ENCODE assay signal across 8 cellular contexts in the genomic region with DNA sequence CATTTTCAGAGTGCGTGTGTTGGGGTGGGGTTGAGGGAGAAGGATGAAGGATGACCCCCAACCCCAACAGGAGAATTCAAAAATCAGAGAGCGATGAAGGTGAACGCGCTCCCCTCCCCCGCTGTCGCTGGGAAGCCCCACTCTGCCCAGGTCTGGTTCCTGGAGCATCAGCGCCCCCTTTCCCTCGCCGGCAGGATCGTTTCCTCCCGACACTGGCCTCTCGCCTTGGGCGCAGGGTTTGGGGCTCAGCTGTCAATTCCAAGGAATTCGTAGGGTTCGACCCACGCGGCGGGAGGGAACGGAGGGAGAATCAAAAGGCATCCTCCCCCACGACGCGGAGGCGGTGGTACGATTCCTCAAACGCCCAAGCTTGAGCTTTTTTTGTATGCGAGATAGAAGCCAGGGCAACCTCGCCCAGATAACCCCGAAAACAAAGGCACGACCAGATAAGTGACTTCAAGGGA. TPM values are rescaled to one million over a fixed set of nuclear protein-coding genes. Genes with fewer than 3 reads are reported as not detected.
DNase-seq lines count a peak whose midpoint lies in the region; TF ChIP-seq lines count a peak whose summit lies in the region.

No MANE protein-coding gene starts in this region.

- no peaks in the 10 kb centered on the region for H3K9me3 Mint-ChIP-seq in activated T-helper 2 cell treated with anti-CD3 and anti-CD28 coated beads, Interferon-gamma antibody, Interleukin-2, Interleukin-4, amounts not matched to agents 10 μg/mL and 5 μg/mL and 100 μg/mL, durations not matched to agents 14 hours and 24 hours and 36 hours

- no peaks in the 10 kb centered on the region for H3K9me3 ChIP-seq in HEK293 (ENCODE audit: control insufficient read depth, insufficient read depth, low read depth, low read length)

- peaks cover 82% of the 10 kb centered on the region for H3K27me3 Mint-ChIP-seq in activated T-helper 2 cell treated with anti-CD3 and anti-CD28 coated beads, Interferon-gamma antibody, Interleukin-2, Interleukin-4, amounts not matched to agents 10 μg/mL and 5 μg/mL and 100 μg/mL, durations not matched to agents 14 hours and 24 hours and 36 hours (ENCODE audit: low read depth)

- H3K36me3 Mint-ChIP-seq in activated T-helper 2 cell treated with anti-CD3 and anti-CD28 coated beads, Interferon-gamma antibody, Interleukin-2, Interleukin-4, amounts not matched to agents 10 μg/mL and 5 μg/mL and 100 μg/mL, durations not matched to agents 14 hours and 24 hours and 36 hours (ENCODE audit: low read depth), result no peaks in the 10 kb centered on the region

- H3K27ac Mint-ChIP-seq in activated T-helper 2 cell treated with anti-CD3 and anti-CD28 coated beads, Interferon-gamma antibody, Interleukin-2, Interleukin-4, amounts not matched to agents 10 μg/mL and 5 μg/mL and 100 μg/mL, durations not matched to agents 14 hours and 24 hours and 36 hours, result no peak overlapping the region

- no peaks in the 10 kb centered on the region for H3K36me3 ChIP-seq in HEK293 (ENCODE audit: control insufficient read depth in 2 of 2, insufficient read depth in 1 of 2, low read length in 2 of 2)

- POLR2A ChIA-PET in HEK293 (lab: Yijun Ruan, JAX), result no interaction called here

- peak; percentile 86 for TF ChIP-seq CTCF in HEK293 (tag by site-specific recombination; IDR thresholded peaks at IDR 0.05)

- peak overlapping the region; percentile 62; the same call in 1 of the 2 replicates for H3K27ac ChIP-seq in HEK293 (ENCODE audit: extremely low read depth, low read depth, low read length)

- peaks cover 20% of the 10 kb centered on the region for H3K4me1 Mint-ChIP-seq in activated T-helper 2 cell treated with anti-CD3 and anti-CD28 coated beads, Interferon-gamma antibody, Interleukin-2, Interleukin-4, amounts not matched to agents 10 μg/mL and 5 μg/mL and 100 μg/mL, durations not matched to agents 14 hours and 24 hours and 36 hours (ENCODE audit: low read depth)

- intact Hi-C loops in activated T-helper 2 cell treated with anti-CD3 and anti-CD28 coated beads, Interferon-gamma antibody, Interleukin-2, Interleukin-4, amounts not matched to agents 10 μg/mL and 5 μg/mL and 100 μg/mL, durations not matched to agents 14 hours and 24 hours and 36 hours (cut with micrococcal nuclease), result no loop called here

- peak overlapping the region; percentile 52 for H3K4me3 ChIP-seq in HEK293 (ENCODE audit: low read depth, low read length)

- H3K4me3 Mint-ChIP-seq in activated T-helper 2 cell treated with anti-CD3 and anti-CD28 coated beads, Interferon-gamma antibody, Interleukin-2, Interleukin-4, amounts not matched to agents 10 μg/mL and 5 μg/mL and 100 μg/mL, durations not matched to agents 14 hours and 24 hours and 36 hours (ENCODE audit: low read depth), result no peak overlapping the region

- no peaks in the 10 kb centered on the region for H3K4me1 ChIP-seq in HEK293 (ENCODE audit: control insufficient read depth, insufficient read depth, low read length)

- DNase-seq in Daoy (ENCODE audit: low read depth) (peak; percentile 74), SHP77 (lab: John Stamatoyannopoulos, UW) (peak; percentile 76), cerebellum (ENCODE audit: low spot score) (peak; percentile 33), left kidney (ENCODE audit: low read depth, low spot score) (peak; percentile 92), epidermal melanocyte (ENCODE audit: insufficient read length, low spot score) (no peak)
- peak; percentile 46 to 50 for DNase-seq in stimulated activated CD4-positive, alpha-beta T cell treated with anti-CD3 and anti-CD28 coated beads, Interleukin-4, amount 100 ng/mL, for 48 hours (ENCODE audit: low read depth in 2 of 2)
- no peak for DNase-seq in activated T-helper 2 cell treated with anti-CD3 and anti-CD28 coated beads, Interferon-gamma antibody, Interleukin-2, Interleukin-4, amounts not matched to agents 10 μg/mL and 5 μg/mL and 100 μg/mL, durations not matched to agents 14 hours and 24 hours and 36 hours (ENCODE audit: low spot score)

- CTCF ChIA-PET in HEK293 (lab: Yijun Ruan, JAX), result interaction anchor here (0.6 to 4.6 kb wide), 6 partner anchors 298 to 1212 kb away, joined by 3 to 29 read pairs (median 4); no protein-coding TSS in a partner anchor

TF ChIP-seq in HEK293, 187 proteins besides CTCF, POLR2A, EP300 and RAD21 (continues in another document):
- TF ChIP-seq ZNF335 (tag by site-specific recombination; conservative IDR thresholded peaks at IDR 0.05), result no peak
- TF ChIP-seq KLF9 (tag by site-specific recombination; IDR thresholded peaks at IDR 0.05; ENCODE audit: low read depth), result no peak
- no peak for TF ChIP-seq OSR2 (tag by site-specific recombination; IDR thresholded peaks at IDR 0.05)
- peak; percentile 45; the same call in 1 of the 2 replicates for TF ChIP-seq ZNF654 (tag by site-specific recombination; IDR thresholded peaks at IDR 0.05; ENCODE audit: low read depth)
- TF ChIP-seq ZNF311 (tag by site-specific recombination; IDR thresholded peaks at IDR 0.05; ENCODE audit: borderline replicate concordance), result no peak
- TF ChIP-seq, protein P1, sequence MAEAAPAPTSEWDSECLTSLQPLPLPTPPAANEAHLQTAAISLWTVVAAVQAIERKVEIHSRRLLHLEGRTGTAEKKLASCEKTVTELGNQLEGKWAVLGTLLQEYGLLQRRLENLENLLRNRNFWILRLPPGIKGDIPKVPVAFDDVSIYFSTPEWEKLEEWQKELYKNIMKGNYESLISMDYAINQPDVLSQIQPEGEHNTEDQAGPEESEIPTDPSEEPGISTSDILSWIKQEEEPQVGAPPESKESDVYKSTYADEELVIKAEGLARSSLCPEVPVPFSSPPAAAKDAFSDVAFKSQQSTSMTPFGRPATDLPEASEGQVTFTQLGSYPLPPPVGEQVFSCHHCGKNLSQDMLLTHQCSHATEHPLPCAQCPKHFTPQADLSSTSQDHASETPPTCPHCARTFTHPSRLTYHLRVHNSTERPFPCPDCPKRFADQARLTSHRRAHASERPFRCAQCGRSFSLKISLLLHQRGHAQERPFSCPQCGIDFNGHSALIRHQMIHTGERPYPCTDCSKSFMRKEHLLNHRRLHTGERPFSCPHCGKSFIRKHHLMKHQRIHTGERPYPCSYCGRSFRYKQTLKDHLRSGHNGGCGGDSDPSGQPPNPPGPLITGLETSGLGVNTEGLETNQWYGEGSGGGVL (tag by site-specific recombination; IDR thresholded peaks at IDR 0.05), result no peak
- TF ChIP-seq ZFP37 (tag by site-specific recombination; IDR thresholded peaks at IDR 0.05), result no peak
- TF ChIP-seq ZNF843 (tag by site-specific recombination; IDR thresholded peaks at IDR 0.05), result peak; percentile 24; the same call in 1 of the 2 replicates
- TF ChIP-seq ZNF23 (tag by site-specific recombination; IDR thresholded peaks at IDR 0.05; ENCODE audit: borderline replicate concordance), result no peak
- peak; percentile 24; the same call in 1 of the 2 replicates for TF ChIP-seq ZBTB17 (tag by site-specific recombination; IDR thresholded peaks at IDR 0.05)
- TF ChIP-seq, protein P2, sequence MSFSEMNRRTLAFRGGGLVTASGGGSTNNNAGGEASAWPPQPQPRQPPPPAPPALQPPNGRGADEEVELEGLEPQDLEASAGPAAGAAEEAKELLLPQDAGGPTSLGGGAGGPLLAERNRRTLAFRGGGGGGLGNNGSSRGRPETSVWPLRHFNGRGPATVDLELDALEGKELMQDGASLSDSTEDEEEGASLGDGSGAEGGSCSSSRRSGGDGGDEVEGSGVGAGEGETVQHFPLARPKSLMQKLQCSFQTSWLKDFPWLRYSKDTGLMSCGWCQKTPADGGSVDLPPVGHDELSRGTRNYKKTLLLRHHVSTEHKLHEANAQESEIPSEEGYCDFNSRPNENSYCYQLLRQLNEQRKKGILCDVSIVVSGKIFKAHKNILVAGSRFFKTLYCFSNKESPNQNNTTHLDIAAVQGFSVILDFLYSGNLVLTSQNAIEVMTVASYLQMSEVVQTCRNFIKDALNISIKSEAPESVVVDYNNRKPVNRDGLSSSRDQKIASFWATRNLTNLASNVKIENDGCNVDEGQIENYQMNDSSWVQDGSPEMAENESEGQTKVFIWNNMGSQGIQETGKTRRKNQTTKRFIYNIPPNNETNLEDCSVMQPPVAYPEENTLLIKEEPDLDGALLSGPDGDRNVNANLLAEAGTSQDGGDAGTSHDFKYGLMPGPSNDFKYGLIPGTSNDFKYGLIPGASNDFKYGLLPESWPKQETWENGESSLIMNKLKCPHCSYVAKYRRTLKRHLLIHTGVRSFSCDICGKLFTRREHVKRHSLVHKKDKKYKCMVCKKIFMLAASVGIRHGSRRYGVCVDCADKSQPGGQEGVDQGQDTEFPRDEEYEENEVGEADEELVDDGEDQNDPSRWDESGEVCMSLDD (tag by site-specific recombination; IDR thresholded peaks at IDR 0.05), result no peak
- TF ChIP-seq, protein P3, sequence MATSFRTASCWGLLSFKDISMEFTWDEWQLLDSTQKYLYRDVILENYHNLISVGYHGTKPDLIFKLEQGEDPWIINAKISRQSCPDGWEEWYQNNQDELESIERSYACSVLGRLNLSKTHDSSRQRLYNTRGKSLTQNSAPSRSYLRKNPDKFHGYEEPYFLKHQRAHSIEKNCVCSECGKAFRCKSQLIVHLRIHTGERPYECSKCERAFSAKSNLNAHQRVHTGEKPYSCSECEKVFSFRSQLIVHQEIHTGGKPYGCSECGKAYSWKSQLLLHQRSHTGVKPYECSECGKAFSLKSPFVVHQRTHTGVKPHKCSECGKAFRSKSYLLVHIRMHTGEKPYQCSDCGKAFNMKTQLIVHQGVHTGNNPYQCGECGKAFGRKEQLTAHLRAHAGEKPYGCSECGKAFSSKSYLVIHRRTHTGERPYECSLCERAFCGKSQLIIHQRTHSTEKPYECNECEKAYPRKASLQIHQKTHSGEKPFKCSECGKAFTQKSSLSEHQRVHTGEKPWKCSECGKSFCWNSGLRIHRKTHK (tag by site-specific recombination; IDR thresholded peaks at IDR 0.05), result no peak
- TF ChIP-seq, protein P4, sequence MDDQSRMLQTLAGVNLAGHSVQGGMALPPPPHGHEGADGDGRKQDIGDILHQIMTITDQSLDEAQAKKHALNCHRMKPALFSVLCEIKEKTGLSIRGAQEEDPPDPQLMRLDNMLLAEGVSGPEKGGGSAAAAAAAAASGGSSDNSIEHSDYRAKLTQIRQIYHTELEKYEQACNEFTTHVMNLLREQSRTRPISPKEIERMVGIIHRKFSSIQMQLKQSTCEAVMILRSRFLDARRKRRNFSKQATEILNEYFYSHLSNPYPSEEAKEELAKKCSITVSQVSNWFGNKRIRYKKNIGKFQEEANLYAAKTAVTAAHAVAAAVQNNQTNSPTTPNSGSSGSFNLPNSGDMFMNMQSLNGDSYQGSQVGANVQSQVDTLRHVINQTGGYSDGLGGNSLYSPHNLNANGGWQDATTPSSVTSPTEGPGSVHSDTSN (CRISPR knock-in tag; IDR thresholded peaks at IDR 0.05), result no peak

RNA-seq across cellular contexts. Expression of a gene that starts 1.0 kb away (rescaled TPM):
- total RNA-seq in Daoy (2014; rRNA removed; shearing (Covaris generic)), result 1.5 and 2.2 TPM in 2 replicates
- total RNA-seq in cerebellum, result 70.6 TPM
- total RNA-seq in activated T-helper 2 cell treated with anti-CD3 and anti-CD28 coated beads, Interferon-gamma antibody, Interleukin-2, Interleukin-4, amounts not matched to agents 10 μg/mL and 5 μg/mL and 100 μg/mL, durations not matched to agents 14 hours and 24 hours and 36 hours, result not detected in 2 replicates

Comparison
In these comparisons a context has a peak if more than half of its experiments do, and no peak if none do; other contexts are left out.
1. DNase-seq: peak in Daoy (single experiment), SHP77 (2 of 2), cerebellum (single experiment), left kidney (single experiment) and stimulated activated CD4-positive, alpha-beta T cell treated with anti-CD3 and anti-CD28 coated beads, Interleukin-4, amount 100 ng/mL, for 48 hours (2 of 2); none in activated T-helper 2 cell treated with anti-CD3 and anti-CD28 coated beads, Interferon-gamma antibody, Interleukin-2, Interleukin-4, amounts not matched to agents 10 μg/mL and 5 μg/mL and 100 μg/mL, durations not matched to agents 14 hours and 24 hours and 36 hours (single experiment) and epidermal melanocyte (single experiment).
2. RNA of a gene that starts 1.0 kb away (total RNA-seq): 70.6 TPM in cerebellum (single experiment); 1.5 to 2.2 TPM in Daoy and not detected in activated T-helper 2 cell treated with anti-CD3 and anti-CD28 coated beads, Interferon-gamma antibody, Interleukin-2, Interleukin-4, amounts not matched to agents 10 μg/mL and 5 μg/mL and 100 μg/mL, durations not matched to agents 14 hours and 24 hours and 36 hours; every median in the first group is over 10 times any median in the second.